ENCODE assay signal across 8 cellular contexts in genomic region chr2:207624170-207625013, GRCh38. TPM values are rescaled to one million over a fixed set of nuclear protein-coding genes. Genes with fewer than 3 reads are reported as not detected.
DNase-seq lines count a peak whose midpoint lies in the region; ATAC-seq and FAIRE-seq lines count a peak whose summit lies in the region.

No MANE protein-coding gene starts in this region.

- peak overlapping the region; percentile 83 to 94 (median 92) for H3K4me3 Mint-ChIP-seq in naive thymus-derived CD8-positive, alpha-beta T cell

- peaks cover 20 to 58% (median 54%) of the 10 kb centered on the region in 4 donors for H3K4me1 Mint-ChIP-seq in naive thymus-derived CD8-positive, alpha-beta T cell

- peak overlapping the region; percentile 23 to 98 (median 95) for H3K27ac Mint-ChIP-seq in naive thymus-derived CD8-positive, alpha-beta T cell

- no peaks in the 10 kb centered on the region for H3K27me3 Mint-ChIP-seq in naive thymus-derived CD8-positive, alpha-beta T cell

- no peak for FAIRE-seq in RCC 7860 (lab: Jason Lieb, UNC)

- DNase-seq in Caki2 (ENCODE audit: low read depth): peak; percentile 52
- DNase-seq in RCC 7860 (ENCODE audit: low spot score): peak; percentile 55
- DNase-seq in activated T-helper 9 cell treated with anti-CD3 and anti-CD28 coated beads, Interleukin-2, amount 50 U/mL, for 16 hours (ENCODE audit: low read depth): peak; percentile 43
- DNase-seq in fibroblast of peridontal ligament (ENCODE audit: extremely low read depth): peak; percentile 67
- peak; percentile 46 to 75 (median 64) for DNase-seq in naive thymus-derived CD8-positive, alpha-beta T cell
- DNase-seq in stimulated activated naive CD8-positive, alpha-beta T cell treated with anti-CD3 and anti-CD28 coated beads, Interleukin-15, Interleukin-2, amounts not matched to agents 100 U/mL and 50 U/mL, for 24 hours: peak; percentile 72

- ATAC-seq in GM19463 (IDR thresholded peaks at IDR 0.05; ENCODE audit: unreplicated experiment) (peak; percentile 35), HG03575 (IDR thresholded peaks at IDR 0.05; ENCODE audit: extremely low read depth, insufficient number of reproducible peaks, low FRiP score, unreplicated experiment) (peak; percentile 1)
- peak; percentile 40 for ATAC-seq in naive thymus-derived CD8-positive, alpha-beta T cell
- ATAC-seq in stimulated activated naive CD8-positive, alpha-beta T cell treated with anti-CD3 and anti-CD28 coated beads, Interleukin-15, Interleukin-2, amounts not matched to agents 100 U/mL and 50 U/mL, for 24 hours: peak; percentile 33

- POLR2A ChIA-PET in naive thymus-derived CD8-positive, alpha-beta T cell (lab: Charles Lee): interaction anchor here (0.8 to 6.0 kb wide), 20 partner anchors 12 to 859 kb away, joined by 3 to 115 read pairs (median 5); partner anchors contain the start of genes CCNYL1, CREB1, FASTKD2 and KLF7

- in situ Hi-C loops in Caki2 (cut with HindIII; ENCODE audit: low pct_unique_long_range_greater_than_20kb, low sequenced_read_pairs): no loop called here

- H3K36me3 Mint-ChIP-seq in naive thymus-derived CD8-positive, alpha-beta T cell: peaks cover 4 to 42% (median 10%) of the 10 kb centered on the region in 3 donors

- H3K9me3 Mint-ChIP-seq in naive thymus-derived CD8-positive, alpha-beta T cell: no peaks in the 10 kb centered on the region

RNA-seq across cellular contexts. Expression of gene METTL21A, which starts 0.8 kb away (rescaled TPM):
- total RNA-seq in Caki2 (2014; rRNA removed; shearing (Covaris generic); ENCODE audit: low replicate concordance): 145 and 161 TPM in 2 replicates
- total RNA-seq in naive thymus-derived CD8-positive, alpha-beta T cell: 10 to 100 TPM; 29.6 to 29.9 TPM
- 10 to 100 TPM; 34.2 to 50.4 (median 39.4) TPM for polyA plus RNA-seq in naive thymus-derived CD8-positive, alpha-beta T cell

Comparison
In these comparisons a context has a peak if more than half of its experiments do, and no peak if none do; other contexts are left out.
1. Peak in every context shown above with its lines: DNase-seq and ATAC-seq.